In the genomic region with DNA sequence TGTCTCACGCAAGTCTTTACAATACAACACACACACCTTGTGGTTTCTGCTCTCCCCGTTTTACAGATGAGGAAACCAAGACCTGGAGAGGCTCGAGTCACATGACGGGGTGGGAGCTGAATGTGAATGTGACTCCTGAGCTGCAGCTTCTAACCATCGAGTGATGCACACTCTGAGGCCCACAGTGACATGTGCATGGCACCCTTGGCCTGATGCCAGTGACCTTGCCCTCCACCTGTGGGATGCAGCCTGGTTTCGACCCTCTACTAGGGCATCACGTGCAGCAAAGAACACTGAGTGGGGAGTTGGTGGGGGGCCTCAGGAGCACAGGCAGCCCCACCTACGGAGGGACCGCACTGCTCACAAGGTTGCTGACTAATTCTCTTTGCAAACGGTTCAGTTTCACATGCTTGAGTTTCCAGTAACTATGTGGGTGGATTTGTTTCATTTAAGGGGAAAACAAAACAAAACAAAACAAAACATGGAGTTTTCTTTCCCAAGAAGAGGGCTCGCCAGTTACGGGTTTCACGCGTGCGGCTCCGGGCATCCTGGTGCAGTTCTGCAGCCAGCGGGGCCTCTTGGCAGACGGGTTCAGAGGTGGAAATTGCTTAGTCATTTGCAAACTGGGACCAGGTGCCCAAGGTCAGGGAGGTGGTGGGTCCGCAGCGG, we compare ENCODE assay signal across 7 cellular contexts. TPM values are rescaled to one million over a fixed set of nuclear protein-coding genes. Genes with fewer than 3 reads are reported as not detected.
DNase-seq lines count a peak whose midpoint lies in the region; ATAC-seq, FAIRE-seq and TF ChIP-seq lines count a peak whose summit lies in the region.

No MANE protein-coding gene starts in this region.

- no peak for DNase-seq in HCT116 (ENCODE audit: low read depth, low spot score)
- peak; percentile 83 for DNase-seq in activated T-cell treated with anti-CD3 and anti-CD28 coated beads, Interleukin-2, amount 50 U/mL, for 24 hours
- DNase-seq in foreskin fibroblast = peak; percentile 41 to 51
- no peak for DNase-seq in stimulated activated naive B cell treated with anti-CD40 and anti-IgM and Interleukin-4, amounts not matched to agents 10 μg/mL and 1 μg/mL and 100 μg/mL, for 72 hours
- DNase-seq in pons (ENCODE audit: low spot score) = no peak
- DNase-seq in small intestine = no peak

- no peak for TF ChIP-seq RAD21 in HCT116 (IDR thresholded peaks at IDR 0.05; ENCODE audit: low read depth)

- TF ChIP-seq CTCF in HCT116 (IDR thresholded peaks at IDR 0.05 in 2 of 3, conservative IDR thresholded peaks at IDR 0.05 in 1 of 3; ENCODE audit: borderline replicate concordance in 1 of 3, insufficient read depth in 1 of 3, low read depth in 2 of 3, low read length in 2 of 3) = no peak
- no peak for TF ChIP-seq CTCF in foreskin fibroblast (IDR thresholded peaks at IDR 0.05; ENCODE audit: low read depth, low read length)

- BruUV-seq in HCT116 (replicated peaks; lab: Mats Ljungman, UMichigan) = no TSS peak

- peak overlapping the region; percentile 57 for H3K4me3 Mint-ChIP-seq in activated T-cell treated with anti-CD3 and anti-CD28 coated beads, Interleukin-2, amount 50 U/mL, for 24 hours
- H3K4me3 Mint-ChIP-seq in stimulated activated naive B cell treated with anti-CD40 and anti-IgM and Interleukin-4, amounts not matched to agents 10 μg/mL and 1 μg/mL and 100 μg/mL, for 72 hours = no peak overlapping the region

- H3K79me2 ChIP-seq in HCT116 (ENCODE audit: insufficient read depth, low read length) = peaks cover 61% of the 10 kb centered on the region

- H3K27ac ChIP-seq in HCT116 (ENCODE audit: low read depth, low read length) (peak overlapping the region; percentile 33; the same call in 1 of the 2 replicates), small intestine (ENCODE audit: low read depth in 1 of 2, low read length in 1 of 2) (peak overlapping the region in 1 of 2 donors; percentile 64)

- peak overlapping the region; percentile 15 for H3K4me2 ChIP-seq in HCT116 (ENCODE audit: low read length)

- TF ChIP-seq POLR2A in HCT116 (IDR thresholded peaks at IDR 0.05; ENCODE audit: borderline replicate concordance, extremely low read depth, insufficient read depth, insufficient read length) = no peak

- no peaks in the 10 kb centered on the region for H3K36me3 Mint-ChIP-seq in activated T-cell treated with anti-CD3 and anti-CD28 coated beads, Interleukin-2, amount 50 U/mL, for 24 hours (ENCODE audit: low read depth)
- peaks cover 0 to 2% of the 10 kb centered on the region in 2 donors for H3K36me3 Mint-ChIP-seq in stimulated activated naive B cell treated with anti-CD40 and anti-IgM and Interleukin-4, amounts not matched to agents 10 μg/mL and 1 μg/mL and 100 μg/mL, for 72 hours

- H4K20me1 ChIP-seq in HCT116 (ENCODE audit: insufficient read depth) = no peaks in the 10 kb centered on the region

- no peak overlapping the region for H2AFZ ChIP-seq in HCT116 (ENCODE audit: low read depth, low read length, poor library complexity, severe bottlenecking)

- H3K4me3 ChIP-seq in HCT116 (replicated peaks in 1 of 2; ENCODE audit: low read depth in 1 of 2, low read length in 2 of 2) = no peak overlapping the region
- H3K4me3 ChIP-seq in foreskin fibroblast (ENCODE audit: low read depth in 1 of 2, low read length in 2 of 2) = no peak overlapping the region
- no peak overlapping the region for H3K4me3 ChIP-seq in small intestine (ENCODE audit: low read depth in 1 of 2, low read length in 2 of 2)

- no peaks in the 10 kb centered on the region for H3K9me3 Mint-ChIP-seq in activated T-cell treated with anti-CD3 and anti-CD28 coated beads, Interleukin-2, amount 50 U/mL, for 24 hours
- H3K9me3 Mint-ChIP-seq in stimulated activated naive B cell treated with anti-CD40 and anti-IgM and Interleukin-4, amounts not matched to agents 10 μg/mL and 1 μg/mL and 100 μg/mL, for 72 hours = no peaks in the 10 kb centered on the region

- H3K9me3 ChIP-seq in HCT116 (ENCODE audit: control insufficient read depth in 1 of 2, insufficient read depth in 1 of 2, low read depth in 1 of 2, low read length in 2 of 2) (no peaks in the 10 kb centered on the region), small intestine (ENCODE audit: control insufficient read depth, low read depth) (no peaks in the 10 kb centered on the region)

- CTCF ChIA-PET in HCT116 (lab: Charles Lee) = no interaction called here

- peak overlapping the region; percentile 96 for H3K27ac Mint-ChIP-seq in activated T-cell treated with anti-CD3 and anti-CD28 coated beads, Interleukin-2, amount 50 U/mL, for 24 hours
- peak overlapping the region; percentile 22 for H3K27ac Mint-ChIP-seq in stimulated activated naive B cell treated with anti-CD40 and anti-IgM and Interleukin-4, amounts not matched to agents 10 μg/mL and 1 μg/mL and 100 μg/mL, for 72 hours

- peaks cover 47% of the 10 kb centered on the region for H3K4me1 Mint-ChIP-seq in activated T-cell treated with anti-CD3 and anti-CD28 coated beads, Interleukin-2, amount 50 U/mL, for 24 hours (ENCODE audit: low read depth)
- H3K4me1 Mint-ChIP-seq in stimulated activated naive B cell treated with anti-CD40 and anti-IgM and Interleukin-4, amounts not matched to agents 10 μg/mL and 1 μg/mL and 100 μg/mL, for 72 hours = peaks cover 15 to 40% of the 10 kb centered on the region in 2 donors

- no peaks in the 10 kb centered on the region for H3K27me3 ChIP-seq in HCT116 (ENCODE audit: insufficient read depth, low read length)
- no peaks in the 10 kb centered on the region for H3K27me3 ChIP-seq in small intestine (ENCODE audit: control insufficient read depth in 2 of 2, insufficient read depth in 2 of 2, low read length in 2 of 2)

- intact Hi-C loops in HCT116 (cut with micrococcal nuclease) = no loop called here

- 50 to 58% (median 50%) methylated on average over 20 of the region's 20 CpGs for WGBS in small intestine, 3 donors

- H3K9ac ChIP-seq in HCT116 (ENCODE audit: low read length) = no peak overlapping the region

- H3K9me2 ChIP-seq in HCT116 (ENCODE audit: insufficient read depth) = no peaks in the 10 kb centered on the region

- RAD21 ChIA-PET in HCT116 (lab: Charles Lee; ENCODE audit: low non-redundant PET in 1 of 2, low total read pairs in 2 of 2, uncharacterized antibody in 2 of 2, unreplicated experiment in 2 of 2) = no interaction called here

- FAIRE-seq in small intestine (lab: Jason Lieb, UNC) = no peak

- POLR2A ChIA-PET in HCT116 (lab: Charles Lee) = interaction anchor here (0.6 kb wide), 1 partner anchor 149 kb away, joined by 3 read pairs; no protein-coding TSS in a partner anchor

- ATAC-seq in HCT116 (no peak), HG03457 (IDR thresholded peaks at IDR 0.05; ENCODE audit: unreplicated experiment) (no peak)
- peak; percentile 45 to 48 for ATAC-seq in stimulated activated naive B cell treated with anti-CD40 and anti-IgM and Interleukin-4, amounts not matched to agents 10 μg/mL and 1 μg/mL and 100 μg/mL, for 72 hours (replicated peaks)

- H3K4me1 ChIP-seq in HCT116 (ENCODE audit: control insufficient read depth in 1 of 2, insufficient read depth in 2 of 2, low read length in 2 of 2) (peaks cover 14 to 34% of the 10 kb centered on the region in 2 experiments), small intestine (ENCODE audit: control insufficient read depth in 2 of 2, insufficient read depth in 1 of 2, low read depth in 1 of 2, low read length in 1 of 2) (peaks cover 11 to 16% of the 10 kb centered on the region in 2 donors)

- H3K36me3 ChIP-seq in HCT116 (ENCODE audit: control insufficient read depth in 1 of 2, insufficient read depth in 2 of 2, low read length in 2 of 2) (no peaks in the 10 kb centered on the region), small intestine (ENCODE audit: control insufficient read depth in 2 of 2, insufficient read depth in 2 of 2, low read length in 2 of 2) (no peaks in the 10 kb centered on the region)

- no peaks in the 10 kb centered on the region for H3K27me3 Mint-ChIP-seq in activated T-cell treated with anti-CD3 and anti-CD28 coated beads, Interleukin-2, amount 50 U/mL, for 24 hours
- H3K27me3 Mint-ChIP-seq in stimulated activated naive B cell treated with anti-CD40 and anti-IgM and Interleukin-4, amounts not matched to agents 10 μg/mL and 1 μg/mL and 100 μg/mL, for 72 hours = no peaks in the 10 kb centered on the region

TF ChIP-seq in HCT116, 20 proteins besides CTCF, POLR2A, EP300 and RAD21 (continues in another document):
- TF ChIP-seq POLR2AphosphoS5 (IDR thresholded peaks at IDR 0.05; ENCODE audit: low read depth, low read length) (no peak), CEBPB (IDR thresholded peaks at IDR 0.05; ENCODE audit: low read depth) (no peak), SRF (IDR thresholded peaks at IDR 0.05; ENCODE audit: low read depth) (no peak), JUND (IDR thresholded peaks at IDR 0.05) (no peak), EGR1 (IDR thresholded peaks at IDR 0.05; ENCODE audit: low read depth) (no peak)
- TF ChIP-seq, protein P1, sequence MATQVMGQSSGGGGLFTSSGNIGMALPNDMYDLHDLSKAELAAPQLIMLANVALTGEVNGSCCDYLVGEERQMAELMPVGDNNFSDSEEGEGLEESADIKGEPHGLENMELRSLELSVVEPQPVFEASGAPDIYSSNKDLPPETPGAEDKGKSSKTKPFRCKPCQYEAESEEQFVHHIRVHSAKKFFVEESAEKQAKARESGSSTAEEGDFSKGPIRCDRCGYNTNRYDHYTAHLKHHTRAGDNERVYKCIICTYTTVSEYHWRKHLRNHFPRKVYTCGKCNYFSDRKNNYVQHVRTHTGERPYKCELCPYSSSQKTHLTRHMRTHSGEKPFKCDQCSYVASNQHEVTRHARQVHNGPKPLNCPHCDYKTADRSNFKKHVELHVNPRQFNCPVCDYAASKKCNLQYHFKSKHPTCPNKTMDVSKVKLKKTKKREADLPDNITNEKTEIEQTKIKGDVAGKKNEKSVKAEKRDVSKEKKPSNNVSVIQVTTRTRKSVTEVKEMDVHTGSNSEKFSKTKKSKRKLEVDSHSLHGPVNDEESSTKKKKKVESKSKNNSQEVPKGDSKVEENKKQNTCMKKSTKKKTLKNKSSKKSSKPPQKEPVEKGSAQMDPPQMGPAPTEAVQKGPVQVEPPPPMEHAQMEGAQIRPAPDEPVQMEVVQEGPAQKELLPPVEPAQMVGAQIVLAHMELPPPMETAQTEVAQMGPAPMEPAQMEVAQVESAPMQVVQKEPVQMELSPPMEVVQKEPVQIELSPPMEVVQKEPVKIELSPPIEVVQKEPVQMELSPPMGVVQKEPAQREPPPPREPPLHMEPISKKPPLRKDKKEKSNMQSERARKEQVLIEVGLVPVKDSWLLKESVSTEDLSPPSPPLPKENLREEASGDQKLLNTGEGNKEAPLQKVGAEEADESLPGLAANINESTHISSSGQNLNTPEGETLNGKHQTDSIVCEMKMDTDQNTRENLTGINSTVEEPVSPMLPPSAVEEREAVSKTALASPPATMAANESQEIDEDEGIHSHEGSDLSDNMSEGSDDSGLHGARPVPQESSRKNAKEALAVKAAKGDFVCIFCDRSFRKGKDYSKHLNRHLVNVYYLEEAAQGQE (IDR thresholded peaks at IDR 0.05; ENCODE audit: low read depth) = no peak
- TF ChIP-seq, protein P2, sequence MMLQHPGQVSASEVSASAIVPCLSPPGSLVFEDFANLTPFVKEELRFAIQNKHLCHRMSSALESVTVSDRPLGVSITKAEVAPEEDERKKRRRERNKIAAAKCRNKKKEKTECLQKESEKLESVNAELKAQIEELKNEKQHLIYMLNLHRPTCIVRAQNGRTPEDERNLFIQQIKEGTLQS (IDR thresholded peaks at IDR 0.05) = no peak

RNA-seq across cellular contexts. Expression of a gene that starts 22.9 kb away (rescaled TPM):
- total RNA-seq in HCT116 (2021; ENCODE audit: unreplicated experiment) = 10.8 TPM
- polyA plus RNA-seq in HCT116 (2012) = 10.1 and 10.3 TPM in 2 replicates
- polyA plus RNA-seq in small intestine = 10 to 100 TPM; 30.0 to 69.1 (median 35.3) TPM

Comparison
In these comparisons a context has a peak if more than half of its experiments do, and no peak if none do; other contexts are left out.
1. ATAC-seq: peak in stimulated activated naive B cell treated with anti-CD40 and anti-IgM and Interleukin-4, amounts not matched to agents 10 μg/mL and 1 μg/mL and 100 μg/mL, for 72 hours (2 of 2); none in HCT116 (single experiment) and HG03457 (single experiment).
2. DNase-seq: peak in activated T-cell treated with anti-CD3 and anti-CD28 coated beads, Interleukin-2, amount 50 U/mL, for 24 hours (single experiment) and foreskin fibroblast (2 of 2); none in HCT116 (single experiment), stimulated activated naive B cell treated with anti-CD40 and anti-IgM and Interleukin-4, amounts not matched to agents 10 μg/mL and 1 μg/mL and 100 μg/mL, for 72 hours (single experiment), pons (single experiment) and small intestine (single experiment).